In genomic region chr17:78970834-78971763, GRCh38 we compare ENCODE assay signal across 8 cellular contexts. TPM values are rescaled to one million over a fixed set of nuclear protein-coding genes. Genes with fewer than 3 reads are reported as not detected.
A peak's percentile ranks its signal among the peaks of the same experiment; 100 is the strongest.
DNase-seq lines count a peak whose midpoint lies in the region; ATAC-seq and TF ChIP-seq lines count a peak whose summit lies in the region.

No MANE protein-coding gene starts in this region.

- H3K27me3 Mint-ChIP-seq in endodermal cell (ENCODE audit: insufficient read depth): no peaks in the 10 kb centered on the region

- no peaks in the 10 kb centered on the region for H3K9me2 ChIP-seq in OCI-LY1 (ENCODE audit: low read depth, low read length)

- H3K9ac ChIP-seq in OCI-LY1 (ENCODE audit: low read length) (no peak overlapping the region), endodermal cell (ENCODE audit: extremely low read depth, low read length, poor library complexity, severe bottlenecking) (no peak overlapping the region)

- H3K4me1 ChIP-seq in OCI-LY1 (ENCODE audit: insufficient read depth, low read length, severe bottlenecking): peaks cover 10% of the 10 kb centered on the region
- H3K4me1 ChIP-seq in endodermal cell (ENCODE audit: control insufficient read depth, insufficient read depth, low read length): peaks cover 10% of the 10 kb centered on the region

- H3K4me1 Mint-ChIP-seq in endodermal cell: peaks cover 21% of the 10 kb centered on the region

- no peaks in the 10 kb centered on the region for H3K9me3 Mint-ChIP-seq in endodermal cell

- DNase-seq in CD1c-positive myeloid dendritic cell (ENCODE audit: extremely low spot score) (peak; percentile 84), HUDEP-2 (lab: John Stamatoyannopoulos, UW; ENCODE audit: unreplicated experiment in 76 of 76) (peak in 50 of 76 experiments; percentile 10 to 70 (median 40)), endodermal cell (peak; percentile 97), middle frontal gyrus (ENCODE audit: extremely low spot score, low spot score) (peak; percentile 62)
- DNase-seq in activated CD8-positive, alpha-beta memory T cell treated with anti-CD3 and anti-CD28 coated beads, Interleukin-2, amount 50 U/mL, for 24 hours (ENCODE audit: extremely low read depth): peak; percentile 46
- peak; percentile 47 to 70 for DNase-seq in stimulated activated CD8-positive, alpha-beta memory T cell treated with anti-CD3 and anti-CD28 coated beads, Interleukin-4, amount 100 ng/mL, for 4 hours (ENCODE audit: low read depth in 2 of 2, low spot score in 1 of 2)

- H3K36me3 Mint-ChIP-seq in endodermal cell (ENCODE audit: low read depth): no peaks in the 10 kb centered on the region

- no peaks in the 10 kb centered on the region for H4K20me1 ChIP-seq in OCI-LY1 (ENCODE audit: insufficient read depth, low read length)

- peak overlapping the region; percentile 96 for H3K27ac Mint-ChIP-seq in endodermal cell

- H3K79me2 ChIP-seq in OCI-LY1 (ENCODE audit: insufficient read depth, low read length): no peaks in the 10 kb centered on the region

- H3K4me3 Mint-ChIP-seq in endodermal cell: no peak overlapping the region

- H3F3A ChIP-seq in OCI-LY1 (ENCODE audit: insufficient read depth, low read length): no peaks in the 10 kb centered on the region

- H3K4me2 ChIP-seq in OCI-LY1 (ENCODE audit: low read length): no peak overlapping the region

- H3K27me3 ChIP-seq in OCI-LY1 (ENCODE audit: insufficient read depth, low read length) (peaks cover 4% of the 10 kb centered on the region; the same call in 1 of the 2 replicates), endodermal cell (ENCODE audit: control insufficient read depth, insufficient read depth, low read length, poor library complexity, severe bottlenecking) (no peaks in the 10 kb centered on the region)

- H3K36me3 ChIP-seq in OCI-LY1 (ENCODE audit: insufficient read depth, low read length) (no peaks in the 10 kb centered on the region), endodermal cell (ENCODE audit: control insufficient read depth, insufficient read depth, low read length) (no peaks in the 10 kb centered on the region)

- no peak for ATAC-seq in GM19351 (IDR thresholded peaks at IDR 0.05; ENCODE audit: unreplicated experiment)

- no peak overlapping the region for H2AFZ ChIP-seq in OCI-LY1 (ENCODE audit: low read length)

- TF ChIP-seq CTCF in OCI-LY1 (IDR thresholded peaks at IDR 0.05; ENCODE audit: low read length): peak; percentile 78
- TF ChIP-seq CTCF in endodermal cell (conservative IDR thresholded peaks at IDR 0.05): peak; percentile 97

- H3K9me3 ChIP-seq in OCI-LY1 (ENCODE audit: low read length) (no peaks in the 10 kb centered on the region), endodermal cell (ENCODE audit: control insufficient read depth, low read length) (no peaks in the 10 kb centered on the region)

- H3K4me3 ChIP-seq in OCI-LY1 (ENCODE audit: low read depth, low read length, poor library complexity, severe bottlenecking): no peak overlapping the region
- H3K4me3 ChIP-seq in endodermal cell (ENCODE audit: low read length): no peak overlapping the region

- H3K27ac ChIP-seq in OCI-LY1 (ENCODE audit: low read depth, low read length, poor library complexity, severe bottlenecking) (no peak overlapping the region), endodermal cell (ENCODE audit: low read depth, low read length) (no peak overlapping the region)

- whole genome bisulfite sequencing in endodermal cell (ENCODE audit: insufficient coverage in 1 of 2, insufficient read length in 1 of 2), 2 experiments: 60 to 70% methylated on average over 19 to 34 of the region's 34 CpGs

RNA-seq across cellular contexts. Expression of gene LGALS3BP, which starts 8.6 kb away (rescaled TPM):
- 10 to 100 TPM; 23.3 to 71.4 TPM for total RNA-seq in endodermal cell
- polyA plus RNA-seq in endodermal cell (2013, experiment 1 of 2): 51.4 TPM
- 47.9 TPM for polyA plus RNA-seq in endodermal cell (2013, experiment 2 of 2)

RNA-seq across cellular contexts. Expression of gene CANT1, which starts 38.5 kb away (rescaled TPM):
- 10 to 100 TPM; 57.5 to 61.8 TPM for total RNA-seq in endodermal cell
- polyA plus RNA-seq in endodermal cell (2013, experiment 1 of 2): 50.7 TPM
- polyA plus RNA-seq in endodermal cell (2013, experiment 2 of 2): 48.7 TPM

RNA-seq across cellular contexts. Expression of gene TIMP2, which starts 45.9 kb away (rescaled TPM):
- 10 to 100 TPM; 36.9 to 42.7 TPM for total RNA-seq in endodermal cell
- polyA plus RNA-seq in endodermal cell (2013, experiment 1 of 2): 61.1 TPM
- polyA plus RNA-seq in endodermal cell (2013, experiment 2 of 2): 60.7 TPM

RNA-seq across cellular contexts. Expression of gene C1QTNF1, which starts 52.9 kb away (rescaled TPM):
- 10 to 100 TPM; 16.0 to 16.5 TPM for total RNA-seq in endodermal cell
- polyA plus RNA-seq in endodermal cell (2013, experiment 1 of 2): 1.5 TPM
- polyA plus RNA-seq in endodermal cell (2013, experiment 2 of 2): 1.7 TPM

Comparison
In these comparisons a context has a peak if more than half of its experiments do, and no peak if none do; other contexts are left out.
1. DNase-seq: peak in every context shown above with its lines; median percentile 97 in endodermal cell; 84 in CD1c-positive myeloid dendritic cell; 62 in middle frontal gyrus; 58 in stimulated activated CD8-positive, alpha-beta memory T cell treated with anti-CD3 and anti-CD28 coated beads, Interleukin-4, amount 100 ng/mL, for 4 hours; 46 in activated CD8-positive, alpha-beta memory T cell treated with anti-CD3 and anti-CD28 coated beads, Interleukin-2, amount 50 U/mL, for 24 hours; 40 in HUDEP-2.